In the genomic region with DNA sequence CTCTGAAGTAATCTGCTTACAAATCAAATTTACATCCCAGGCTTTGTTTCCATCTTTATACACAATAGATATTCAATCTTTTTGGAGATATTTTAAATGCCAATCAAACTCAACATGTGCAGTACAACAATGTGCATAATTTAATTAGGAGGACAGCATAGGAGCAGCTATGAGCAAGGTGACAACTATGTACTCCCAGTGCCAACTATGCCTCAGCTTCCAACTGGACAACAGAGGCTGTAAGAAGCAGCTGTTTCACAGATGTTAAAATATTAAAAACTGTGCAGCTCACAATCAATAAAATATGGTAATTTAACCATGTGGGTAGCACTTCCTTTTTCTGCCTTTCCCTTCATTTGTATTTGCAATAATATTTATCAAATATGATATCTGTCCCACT, we compare ENCODE assay signal across 18 cellular contexts.
DNase-seq lines count a peak whose midpoint lies in the region; ATAC-seq and TF ChIP-seq lines count a peak whose summit lies in the region.
"Had no signal": no experiment of that assay in that cellular context is flagged by ENCODE, and none has a peak within 500 bp of the region (broad histone marks: within the 10 kb centered on the region; RNA-seq: fewer than 3 reads in every experiment).

No MANE protein-coding gene starts in this region.

- H3K4me3 Mint-ChIP-seq in type B pancreatic cell, result no peak overlapping the region
- no peak overlapping the region for H3K4me3 Mint-ChIP-seq in CD14-positive monocyte
- no peak overlapping the region for H3K4me3 Mint-ChIP-seq in activated CD8-positive, alpha-beta T cell treated with anti-CD3 and anti-CD28 coated beads for 36 hours
- H3K4me3 Mint-ChIP-seq: activated CD4-positive, alpha-beta T cell treated with anti-CD3 and anti-CD28 coated beads for 36 hours; activated naive CD8-positive, alpha-beta T cell treated with anti-CD3 and anti-CD28 coated beads, Interleukin-2, amount 10 ng/mL, durations not matched to agents 7 days and 5 days; CD8-positive, alpha-beta T cell; dendritic cell treated with granulocyte-macrophage colony-stimulating factor and Interleukin-4, amounts not matched to agents 40 ng/mL and 50 ng/mL, for 4 days; naive thymus-derived CD8-positive, alpha-beta T cell had no signal

- no peak overlapping the region for H3K4me3 ChIP-seq in astrocyte of the cerebellum (ENCODE audit: low read depth, low read length)
- H3K4me3 ChIP-seq in fibroblast of the aortic adventitia (ENCODE audit: low read depth, low read length), result no peak overlapping the region
- H3K4me3 ChIP-seq: breast epithelium had no signal

- H3K27ac Mint-ChIP-seq in type B pancreatic cell (no peak overlapping the region), CD14-positive monocyte (no peak overlapping the region)
- H3K27ac Mint-ChIP-seq in activated CD8-positive, alpha-beta T cell treated with anti-CD3 and anti-CD28 coated beads for 36 hours, result no peak overlapping the region
- H3K27ac Mint-ChIP-seq: activated CD4-positive, alpha-beta T cell treated with anti-CD3 and anti-CD28 coated beads for 36 hours; activated naive CD8-positive, alpha-beta T cell treated with anti-CD3 and anti-CD28 coated beads, Interleukin-2, amount 10 ng/mL, durations not matched to agents 7 days and 5 days; CD8-positive, alpha-beta T cell; dendritic cell treated with granulocyte-macrophage colony-stimulating factor and Interleukin-4, amounts not matched to agents 40 ng/mL and 50 ng/mL, for 4 days; naive thymus-derived CD8-positive, alpha-beta T cell had no signal

- ATAC-seq in activated CD8-positive, alpha-beta T cell treated with anti-CD3 and anti-CD28 coated beads for 36 hours, result no peak
- ATAC-seq: activated CD4-positive, alpha-beta T cell treated with anti-CD3 and anti-CD28 coated beads for 36 hours; CD8-positive, alpha-beta T cell; naive thymus-derived CD8-positive, alpha-beta T cell; sciatic nerve had no signal

- POLR2A ChIA-PET in activated CD8-positive, alpha-beta T cell treated with anti-CD3 and anti-CD28 coated beads for 36 hours (lab: Charles Lee), result no interaction called here

- H3K36me3 Mint-ChIP-seq in type B pancreatic cell (no peaks in the 10 kb centered on the region), CD14-positive monocyte (no peaks in the 10 kb centered on the region)
- no peaks in the 10 kb centered on the region for H3K36me3 Mint-ChIP-seq in activated CD8-positive, alpha-beta T cell treated with anti-CD3 and anti-CD28 coated beads for 36 hours (ENCODE audit: low read depth)
- H3K36me3 Mint-ChIP-seq: activated naive CD8-positive, alpha-beta T cell treated with anti-CD3 and anti-CD28 coated beads, Interleukin-2, amount 10 ng/mL, durations not matched to agents 7 days and 5 days; CD8-positive, alpha-beta T cell had no signal

- TF ChIP-seq CTCF in astrocyte of the cerebellum (IDR thresholded peaks at IDR 0.05; ENCODE audit: low read depth, low read length, missing control alignments) (no peak), fibroblast of the aortic adventitia (IDR thresholded peaks at IDR 0.05; ENCODE audit: insufficient read depth, low read length) (no peak), type B pancreatic cell (conservative IDR thresholded peaks at IDR 0.05) (no peak), CD14-positive monocyte (IDR thresholded peaks at IDR 0.05) (no peak)
- no peak for TF ChIP-seq CTCF in activated CD8-positive, alpha-beta T cell treated with anti-CD3 and anti-CD28 coated beads for 36 hours (IDR thresholded peaks at IDR 0.05)

- DNase-seq in AG08395 (ENCODE audit: low spot score), result peak; percentile 66
- DNase-seq in GM04503 (ENCODE audit: low read depth), result peak; percentile 55
- DNase-seq in astrocyte of the cerebellum (ENCODE audit: low read depth), result peak; percentile 55
- peak; percentile 86 for DNase-seq in fibroblast of the aortic adventitia (ENCODE audit: low read depth)
- no peak for DNase-seq in type B pancreatic cell (ENCODE audit: extremely low spot score, unreplicated experiment)
- DNase-seq in RKO (ENCODE audit: low spot score), result no peak
- DNase-seq in CD14-positive monocyte (ENCODE audit: low spot score), result no peak
- DNase-seq in activated CD8-positive, alpha-beta T cell treated with anti-CD3 and anti-CD28 coated beads for 36 hours, result no peak
- DNase-seq: activated CD4-positive, alpha-beta T cell treated with anti-CD3 and anti-CD28 coated beads for 36 hours; activated naive CD8-positive, alpha-beta T cell treated with anti-CD3 and anti-CD28 coated beads, Interleukin-2, amount 10 ng/mL, durations not matched to agents 7 days and 5 days; CD8-positive, alpha-beta T cell; mesenchymal stem cell; naive thymus-derived CD8-positive, alpha-beta T cell; NCI-H1436; NCI-H524 treated with DMSO at 0.1 percent for 48 hours had no signal

- in situ Hi-C loops in astrocyte of the cerebellum (cut with HindIII; ENCODE audit: low sequenced_read_pairs), result no loop called here

- CTCF ChIA-PET in activated CD8-positive, alpha-beta T cell treated with anti-CD3 and anti-CD28 coated beads for 36 hours (lab: Charles Lee), result no interaction called here

- H3K9me3 Mint-ChIP-seq in type B pancreatic cell (no peaks in the 10 kb centered on the region), CD14-positive monocyte (peaks cover 0 to 5% (median 0%) of the 10 kb centered on the region in 7 donors)
- H3K9me3 Mint-ChIP-seq in activated CD8-positive, alpha-beta T cell treated with anti-CD3 and anti-CD28 coated beads for 36 hours, result no peaks in the 10 kb centered on the region
- H3K9me3 Mint-ChIP-seq: activated naive CD8-positive, alpha-beta T cell treated with anti-CD3 and anti-CD28 coated beads, Interleukin-2, amount 10 ng/mL, durations not matched to agents 7 days and 5 days; CD8-positive, alpha-beta T cell; dendritic cell treated with granulocyte-macrophage colony-stimulating factor and Interleukin-4, amounts not matched to agents 40 ng/mL and 50 ng/mL, for 4 days had no signal

- H3K4me1 Mint-ChIP-seq in type B pancreatic cell (ENCODE audit: unreplicated experiment) (peaks cover 24% of the 10 kb centered on the region), CD14-positive monocyte (no peaks in the 10 kb centered on the region)
- no peaks in the 10 kb centered on the region for H3K4me1 Mint-ChIP-seq in activated CD8-positive, alpha-beta T cell treated with anti-CD3 and anti-CD28 coated beads for 36 hours (ENCODE audit: low read depth)
- H3K4me1 Mint-ChIP-seq: activated CD4-positive, alpha-beta T cell treated with anti-CD3 and anti-CD28 coated beads for 36 hours; activated naive CD8-positive, alpha-beta T cell treated with anti-CD3 and anti-CD28 coated beads, Interleukin-2, amount 10 ng/mL, durations not matched to agents 7 days and 5 days; naive thymus-derived CD8-positive, alpha-beta T cell had no signal

- intact Hi-C loops in CD14-positive monocyte (cut with micrococcal nuclease), result no loop called here
- intact Hi-C loops in activated CD8-positive, alpha-beta T cell treated with anti-CD3 and anti-CD28 coated beads for 36 hours (cut with micrococcal nuclease), result no loop called here

- H3K27me3 Mint-ChIP-seq in type B pancreatic cell, result peaks cover 15% of the 10 kb centered on the region
- peaks cover 12 to 28% (median 12%) of the 10 kb centered on the region in 3 donors for H3K27me3 Mint-ChIP-seq in CD14-positive monocyte (ENCODE audit: low read depth in 3 of 3)
- no peaks in the 10 kb centered on the region for H3K27me3 Mint-ChIP-seq in activated CD8-positive, alpha-beta T cell treated with anti-CD3 and anti-CD28 coated beads for 36 hours
- H3K27me3 Mint-ChIP-seq: activated CD4-positive, alpha-beta T cell treated with anti-CD3 and anti-CD28 coated beads for 36 hours had no signal

Comparison
In these comparisons a context has a peak if more than half of its experiments do, and no peak if none do; other contexts are left out.
1. DNase-seq: peak in AG08395 (single experiment), GM04503 (single experiment), astrocyte of the cerebellum (single experiment) and fibroblast of the aortic adventitia (single experiment); none in type B pancreatic cell (single experiment), RKO (single experiment), CD14-positive monocyte (single experiment) and activated CD8-positive, alpha-beta T cell treated with anti-CD3 and anti-CD28 coated beads for 36 hours (single experiment).